Comparison of ENCODE assay signal across 14 cellular contexts in the genomic region with DNA sequence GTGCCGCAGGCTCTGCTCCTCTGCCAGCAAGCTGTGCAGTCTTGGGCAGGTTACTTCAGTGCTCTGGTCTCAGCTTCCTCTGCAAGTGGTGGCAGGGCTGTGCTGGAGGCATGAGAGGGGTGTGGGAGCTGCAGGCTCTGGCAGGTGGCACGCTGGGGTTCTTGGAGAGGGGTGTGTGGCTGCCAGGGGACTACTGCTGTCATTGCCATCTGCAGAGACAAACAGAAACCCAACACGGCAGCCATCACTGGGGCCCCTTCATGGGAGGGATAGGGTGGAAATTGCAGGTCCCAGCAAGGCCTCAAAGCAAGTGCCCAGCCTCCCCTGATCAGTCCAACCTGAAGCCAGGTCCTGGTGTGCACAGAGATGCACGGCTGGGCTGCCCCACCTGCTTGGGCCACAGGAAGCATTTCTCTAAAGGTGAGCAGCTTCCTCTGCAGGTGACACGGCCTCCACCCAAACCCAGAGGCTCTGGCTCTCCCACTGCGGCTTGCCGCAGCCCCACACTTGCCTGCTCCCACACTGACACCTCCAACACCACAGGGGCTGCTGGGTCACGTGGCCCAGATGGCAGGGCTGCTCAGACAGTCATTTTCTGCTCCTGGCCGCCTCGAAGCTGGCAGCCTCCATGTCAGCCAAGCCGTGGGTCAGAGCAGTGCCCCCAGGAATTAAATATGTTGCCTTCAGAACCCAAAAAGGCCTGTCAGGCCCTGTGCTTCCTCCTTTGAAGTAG. TPM values are rescaled to one million over a fixed set of nuclear protein-coding genes. Genes with fewer than 3 reads are reported as not detected.
DNase-seq lines count a peak whose midpoint lies in the region; ATAC-seq, FAIRE-seq and TF ChIP-seq lines count a peak whose summit lies in the region.
"Had no signal": no experiment of that assay in that cellular context is flagged by ENCODE, and none has a peak within 500 bp of the region (broad histone marks: within the 10 kb centered on the region; RNA-seq: fewer than 3 reads in every experiment).

No MANE protein-coding gene starts in this region.

- peak overlapping the region in 1 of 3 donors; percentile 54 for H3K9ac ChIP-seq in skeletal muscle tissue (ENCODE audit: low read depth in 1 of 3, low read length in 3 of 3)
- H3K9ac ChIP-seq: BLaER1 treated with 17β-estradiol and CSF1 and Interleukin-3, amounts not matched to agents 10 nM and 100 nM had no signal

- H3K4me3 Mint-ChIP-seq in activated CD8-positive, alpha-beta T cell treated with anti-CD3 and anti-CD28 coated beads, Interleukin-2, amount 10 ng/mL, durations not matched to agents 7 days and 5 days: no peak overlapping the region
- peak overlapping the region in 2 of 5 donors; percentile 32 to 35 for H3K4me3 Mint-ChIP-seq in immature natural killer cell

- CTCF ChIA-PET in activated CD8-positive, alpha-beta T cell treated with anti-CD3 and anti-CD28 coated beads, Interleukin-2, amount 10 ng/mL, durations not matched to agents 7 days and 5 days (lab: Charles Lee): interaction anchor here (1.9 kb wide), 1 partner anchor 49 kb away, joined by 5 read pairs; no protein-coding TSS in a partner anchor

- POLR2A ChIA-PET in activated CD8-positive, alpha-beta T cell treated with anti-CD3 and anti-CD28 coated beads, Interleukin-2, amount 10 ng/mL, durations not matched to agents 7 days and 5 days (lab: Charles Lee): no interaction called here

- H3K27ac Mint-ChIP-seq in activated CD8-positive, alpha-beta T cell treated with anti-CD3 and anti-CD28 coated beads, Interleukin-2, amount 10 ng/mL, durations not matched to agents 7 days and 5 days: no peak overlapping the region
- peak overlapping the region; percentile 20 to 80 (median 63) for H3K27ac Mint-ChIP-seq in immature natural killer cell

- H3K36me3 Mint-ChIP-seq in activated CD8-positive, alpha-beta T cell treated with anti-CD3 and anti-CD28 coated beads, Interleukin-2, amount 10 ng/mL, durations not matched to agents 7 days and 5 days (ENCODE audit: low read depth): peaks cover 2% of the 10 kb centered on the region
- no peaks in the 10 kb centered on the region for H3K36me3 Mint-ChIP-seq in immature natural killer cell

- DNase-seq in ELF-1 (ENCODE audit: low read depth, low spot score) (peak; percentile 0), immature natural killer cell (peak; percentile 39 to 69 (median 40)), CD1c-positive myeloid dendritic cell (ENCODE audit: extremely low spot score) (no peak), GM12891 (ENCODE audit: insufficient read length, low spot score) (no peak), NCI-H187 (lab: John Stamatoyannopoulos, UW) (no peak), NCI-H526 treated with DMSO at 0.1 percent for 48 hours (lab: John Stamatoyannopoulos, UW) (no peak)
- peak; percentile 21 for DNase-seq in activated CD8-positive, alpha-beta T cell treated with anti-CD3 and anti-CD28 coated beads, Interleukin-2, amount 10 ng/mL, durations not matched to agents 7 days and 5 days
- DNase-seq: cortex of kidney, mesendoderm, NCI-H2081 treated with DMSO at 0.1 percent for 48 hours, SJCRH30 had no signal

- H3K27me3 ChIP-seq in skeletal muscle tissue (ENCODE audit: control insufficient read depth in 3 of 3, insufficient read depth in 3 of 3, low read length in 3 of 3): peaks cover 6 to 13% (median 12%) of the 10 kb centered on the region in 3 donors
- H3K27me3 ChIP-seq: SJCRH30 had no signal

- peaks cover 0 to 2% (median 0%) of the 10 kb centered on the region in 3 donors for H3K9me3 ChIP-seq in skeletal muscle tissue (ENCODE audit: control insufficient read depth in 3 of 3, low read length in 3 of 3)
- H3K9me3 ChIP-seq: SJCRH30 had no signal

- no peak for FAIRE-seq in GM12891 (lab: Jason Lieb, UNC)

- no peak overlapping the region for H3K4me3 ChIP-seq in skeletal muscle tissue (ENCODE audit: low read length in 3 of 3)
- H3K4me3 ChIP-seq: BLaER1 treated with 17β-estradiol and CSF1 and Interleukin-3, amounts not matched to agents 10 nM and 100 nM; SJCRH30 had no signal

- H3K4me1 Mint-ChIP-seq in activated CD8-positive, alpha-beta T cell treated with anti-CD3 and anti-CD28 coated beads, Interleukin-2, amount 10 ng/mL, durations not matched to agents 7 days and 5 days (ENCODE audit: low read depth): no peaks in the 10 kb centered on the region
- H3K4me1 Mint-ChIP-seq in immature natural killer cell: peaks cover 17 to 22% of the 10 kb centered on the region in 2 donors

- peaks cover 1% of the 10 kb centered on the region for H3K9me3 Mint-ChIP-seq in activated CD8-positive, alpha-beta T cell treated with anti-CD3 and anti-CD28 coated beads, Interleukin-2, amount 10 ng/mL, durations not matched to agents 7 days and 5 days (ENCODE audit: insufficient read depth)
- peaks cover 0 to 7% (median 2%) of the 10 kb centered on the region in 6 donors for H3K9me3 Mint-ChIP-seq in immature natural killer cell

- peaks cover 15 to 26% (median 16%) of the 10 kb centered on the region in 3 donors for H3K4me1 ChIP-seq in skeletal muscle tissue (ENCODE audit: control insufficient read depth in 3 of 3, insufficient read depth in 3 of 3, low read length in 3 of 3)
- H3K4me1 ChIP-seq: SJCRH30 had no signal

- H3K36me3 ChIP-seq in skeletal muscle tissue (ENCODE audit: control insufficient read depth in 3 of 3, insufficient read depth in 3 of 3, low read length in 3 of 3): no peaks in the 10 kb centered on the region
- H3K36me3 ChIP-seq: BLaER1 treated with 17β-estradiol and CSF1 and Interleukin-3, amounts not matched to agents 10 nM and 100 nM; SJCRH30 had no signal

- TF ChIP-seq POLR2A in GM12891 (IDR thresholded peaks at IDR 0.05; ENCODE audit: low read depth, low read length): no peak

- ATAC-seq in activated CD8-positive, alpha-beta T cell treated with anti-CD3 and anti-CD28 coated beads, Interleukin-2, amount 10 ng/mL, durations not matched to agents 7 days and 5 days: no peak

- peak overlapping the region; percentile 86 for H3K27ac ChIP-seq in skeletal muscle tissue (ENCODE audit: low read depth, low read length)
- H3K27ac ChIP-seq: BLaER1 treated with 17β-estradiol and CSF1 and Interleukin-3, amounts not matched to agents 10 nM and 100 nM; HL-60; SJCRH30 had no signal

- H3K27me3 Mint-ChIP-seq in activated CD8-positive, alpha-beta T cell treated with anti-CD3 and anti-CD28 coated beads, Interleukin-2, amount 10 ng/mL, durations not matched to agents 7 days and 5 days (ENCODE audit: low read depth): peaks cover 7% of the 10 kb centered on the region
- peaks cover 6 to 27% (median 14%) of the 10 kb centered on the region in 3 donors for H3K27me3 Mint-ChIP-seq in immature natural killer cell (ENCODE audit: low read depth in 3 of 3)

TF ChIP-seq in GM12891, 5 proteins besides CTCF, POLR2A, EP300 and RAD21:
- TF ChIP-seq SPI1 (IDR thresholded peaks at IDR 0.05; ENCODE audit: low read depth, low read length): no peak
- no peak for TF ChIP-seq POLR2AphosphoS5 (IDR thresholded peaks at IDR 0.05; ENCODE audit: low read depth, low read length)
- no peak for TF ChIP-seq POU2F2 (IDR thresholded peaks at IDR 0.05; ENCODE audit: low read depth, low read length)
- TF ChIP-seq TAF1 (IDR thresholded peaks at IDR 0.05; ENCODE audit: low read depth, low read length): no peak
- TF ChIP-seq PAX5 (IDR thresholded peaks at IDR 0.05; ENCODE audit: insufficient read depth, low read length, severe bottlenecking): no peak

RNA-seq across cellular contexts. Expression of a gene that starts 4.1 kb away (rescaled TPM):
- 1 to 10 TPM; 6.0 to 7.2 TPM for total RNA-seq in activated CD8-positive, alpha-beta T cell treated with anti-CD3 and anti-CD28 coated beads, Interleukin-2, amount 10 ng/mL, durations not matched to agents 7 days and 5 days
- polyA plus RNA-seq in immature natural killer cell: 10 to 100 TPM in 2 of 3 donors, 1 to 10 TPM in 1; 4.4 to 46.6 (median 30.6) TPM
- 459 TPM for total RNA-seq in skeletal muscle tissue
- 1.5 TPM for polyA plus RNA-seq in GM12891 (2012; ENCODE audit: low read depth, missing spikeins)

Comparison
In these comparisons a context has a peak if more than half of its experiments do, and no peak if none do; other contexts are left out.
1. DNase-seq: peak in ELF-1 (single experiment), activated CD8-positive, alpha-beta T cell treated with anti-CD3 and anti-CD28 coated beads, Interleukin-2, amount 10 ng/mL, durations not matched to agents 7 days and 5 days (single experiment) and immature natural killer cell (3 of 3); none in CD1c-positive myeloid dendritic cell (single experiment), GM12891 (single experiment), NCI-H187 (0 of 2) and NCI-H526 treated with DMSO at 0.1 percent for 48 hours (single experiment).
2. RNA of a gene that starts 4.1 kb away (total RNA-seq): 459 TPM in skeletal muscle tissue (single experiment); 6.0 to 7.2 TPM in activated CD8-positive, alpha-beta T cell treated with anti-CD3 and anti-CD28 coated beads, Interleukin-2, amount 10 ng/mL, durations not matched to agents 7 days and 5 days; every median in the first group is over 10 times any median in the second.